1 cellular context compared by ENCODE assay signal in the genomic region with DNA sequence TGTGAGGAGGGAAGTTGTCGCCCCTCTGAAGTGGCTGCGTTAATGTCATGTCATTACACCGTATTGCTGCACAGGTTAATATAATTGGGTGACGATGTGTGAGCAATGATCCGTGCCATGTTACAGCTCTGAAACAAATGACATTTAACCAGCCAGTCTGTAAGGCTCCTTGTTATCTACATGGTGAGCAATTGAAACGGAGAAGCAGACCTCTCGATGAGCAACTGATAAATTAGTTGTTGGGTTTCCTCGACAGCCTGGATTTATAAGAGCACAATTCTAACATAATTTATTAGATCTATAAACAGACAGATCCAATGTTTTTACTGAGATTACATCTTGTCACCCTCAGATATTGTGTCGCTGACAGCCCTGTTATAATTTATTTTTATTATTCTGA.
TF ChIP-seq lines count a peak whose summit lies in the region.

No MANE protein-coding gene starts in this region.

TF ChIP-seq in HEK293, 187 proteins besides CTCF, POLR2A, EP300 and RAD21 (continued from another document):
- TF ChIP-seq ZBTB8A (tag by site-specific recombination; IDR thresholded peaks at IDR 0.05) (no peak; the same call in 1 of the 2 replicates), ZNF610 (tag by site-specific recombination; IDR thresholded peaks at IDR 0.05; ENCODE audit: borderline replicate concordance) (no peak), ZFP41 (tag by site-specific recombination; IDR thresholded peaks at IDR 0.05; ENCODE audit: borderline replicate concordance) (no peak), GLI4 (tag by site-specific recombination; IDR thresholded peaks at IDR 0.05) (no peak), ZNF24 (tag by site-specific recombination; IDR thresholded peaks at IDR 0.05) (no peak), ZNF549 (tag by site-specific recombination; IDR thresholded peaks at IDR 0.05) (no peak), ZBTB21 (tag by site-specific recombination; IDR thresholded peaks at IDR 0.05) (no peak), ZNF138 (tag by site-specific recombination; IDR thresholded peaks at IDR 0.05; ENCODE audit: borderline replicate concordance) (no peak), YY2 (tag by site-specific recombination; IDR thresholded peaks at IDR 0.05) (no peak), ZNF266 (tag by site-specific recombination; IDR thresholded peaks at IDR 0.05; ENCODE audit: low read depth) (no peak), ZXDB (tag by site-specific recombination; IDR thresholded peaks at IDR 0.05) (no peak), KLF1 (tag by site-specific recombination; IDR thresholded peaks at IDR 0.05) (no peak), REPIN1 (tag by site-specific recombination; IDR thresholded peaks at IDR 0.05; ENCODE audit: low read depth) (no peak), ZNF510 (tag by site-specific recombination; IDR thresholded peaks at IDR 0.05; ENCODE audit: insufficient replicate concordance) (no peak), ZSCAN16 (tag by site-specific recombination; IDR thresholded peaks at IDR 0.05) (no peak), ZEB2 (tag by site-specific recombination; IDR thresholded peaks at IDR 0.05) (0 out of 2 replicates have a peak, but pooled peaks have one; percentile 38)
- TF ChIP-seq, protein P1, sequence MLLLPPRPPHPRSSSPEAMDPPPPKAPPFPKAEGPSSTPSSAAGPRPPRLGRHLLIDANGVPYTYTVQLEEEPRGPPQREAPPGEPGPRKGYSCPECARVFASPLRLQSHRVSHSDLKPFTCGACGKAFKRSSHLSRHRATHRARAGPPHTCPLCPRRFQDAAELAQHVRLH (tag by site-specific recombination; IDR thresholded peaks at IDR 0.05): no peak
- TF ChIP-seq, protein P2, sequence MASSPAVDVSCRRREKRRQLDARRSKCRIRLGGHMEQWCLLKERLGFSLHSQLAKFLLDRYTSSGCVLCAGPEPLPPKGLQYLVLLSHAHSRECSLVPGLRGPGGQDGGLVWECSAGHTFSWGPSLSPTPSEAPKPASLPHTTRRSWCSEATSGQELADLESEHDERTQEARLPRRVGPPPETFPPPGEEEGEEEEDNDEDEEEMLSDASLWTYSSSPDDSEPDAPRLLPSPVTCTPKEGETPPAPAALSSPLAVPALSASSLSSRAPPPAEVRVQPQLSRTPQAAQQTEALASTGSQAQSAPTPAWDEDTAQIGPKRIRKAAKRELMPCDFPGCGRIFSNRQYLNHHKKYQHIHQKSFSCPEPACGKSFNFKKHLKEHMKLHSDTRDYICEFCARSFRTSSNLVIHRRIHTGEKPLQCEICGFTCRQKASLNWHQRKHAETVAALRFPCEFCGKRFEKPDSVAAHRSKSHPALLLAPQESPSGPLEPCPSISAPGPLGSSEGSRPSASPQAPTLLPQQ (tag by site-specific recombination; IDR thresholded peaks at IDR 0.05): no peak
- TF ChIP-seq, protein P3, sequence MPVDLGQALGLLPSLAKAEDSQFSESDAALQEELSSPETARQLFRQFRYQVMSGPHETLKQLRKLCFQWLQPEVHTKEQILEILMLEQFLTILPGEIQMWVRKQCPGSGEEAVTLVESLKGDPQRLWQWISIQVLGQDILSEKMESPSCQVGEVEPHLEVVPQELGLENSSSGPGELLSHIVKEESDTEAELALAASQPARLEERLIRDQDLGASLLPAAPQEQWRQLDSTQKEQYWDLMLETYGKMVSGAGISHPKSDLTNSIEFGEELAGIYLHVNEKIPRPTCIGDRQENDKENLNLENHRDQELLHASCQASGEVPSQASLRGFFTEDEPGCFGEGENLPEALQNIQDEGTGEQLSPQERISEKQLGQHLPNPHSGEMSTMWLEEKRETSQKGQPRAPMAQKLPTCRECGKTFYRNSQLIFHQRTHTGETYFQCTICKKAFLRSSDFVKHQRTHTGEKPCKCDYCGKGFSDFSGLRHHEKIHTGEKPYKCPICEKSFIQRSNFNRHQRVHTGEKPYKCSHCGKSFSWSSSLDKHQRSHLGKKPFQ (tag by site-specific recombination; IDR thresholded peaks at IDR 0.05): 0 out of 2 replicates have a peak, but pooled peaks have one; percentile 13
- TF ChIP-seq, protein P4, sequence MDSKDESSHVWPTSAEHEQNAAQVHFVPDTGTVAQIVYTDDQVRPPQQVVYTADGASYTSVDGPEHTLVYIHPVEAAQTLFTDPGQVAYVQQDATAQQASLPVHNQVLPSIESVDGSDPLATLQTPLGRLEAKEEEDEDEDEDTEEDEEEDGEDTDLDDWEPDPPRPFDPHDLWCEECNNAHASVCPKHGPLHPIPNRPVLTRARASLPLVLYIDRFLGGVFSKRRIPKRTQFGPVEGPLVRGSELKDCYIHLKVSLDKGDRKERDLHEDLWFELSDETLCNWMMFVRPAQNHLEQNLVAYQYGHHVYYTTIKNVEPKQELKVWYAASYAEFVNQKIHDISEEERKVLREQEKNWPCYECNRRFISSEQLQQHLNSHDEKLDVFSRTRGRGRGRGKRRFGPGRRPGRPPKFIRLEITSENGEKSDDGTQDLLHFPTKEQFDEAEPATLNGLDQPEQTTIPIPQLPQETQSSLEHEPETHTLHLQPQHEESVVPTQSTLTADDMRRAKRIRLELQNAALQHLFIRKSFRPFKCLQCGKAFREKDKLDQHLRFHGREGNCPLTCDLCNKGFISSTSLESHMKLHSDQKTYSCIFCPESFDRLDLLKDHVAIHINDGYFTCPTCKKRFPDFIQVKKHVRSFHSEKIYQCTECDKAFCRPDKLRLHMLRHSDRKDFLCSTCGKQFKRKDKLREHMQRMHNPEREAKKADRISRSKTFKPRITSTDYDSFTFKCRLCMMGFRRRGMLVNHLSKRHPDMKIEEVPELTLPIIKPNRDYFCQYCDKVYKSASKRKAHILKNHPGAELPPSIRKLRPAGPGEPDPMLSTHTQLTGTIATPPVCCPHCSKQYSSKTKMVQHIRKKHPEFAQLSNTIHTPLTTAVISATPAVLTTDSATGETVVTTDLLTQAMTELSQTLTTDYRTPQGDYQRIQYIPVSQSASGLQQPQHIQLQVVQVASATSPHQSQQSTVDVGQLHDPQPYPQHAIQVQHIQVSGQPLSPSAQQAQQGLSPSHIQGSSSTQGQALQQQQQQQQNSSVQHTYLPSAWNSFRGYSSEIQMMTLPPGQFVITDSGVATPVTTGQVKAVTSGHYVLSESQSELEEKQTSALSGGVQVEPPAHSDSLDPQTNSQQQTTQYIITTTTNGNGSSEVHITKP (tag by site-specific recombination; IDR thresholded peaks at IDR 0.05): no peak
- TF ChIP-seq, protein P5, sequence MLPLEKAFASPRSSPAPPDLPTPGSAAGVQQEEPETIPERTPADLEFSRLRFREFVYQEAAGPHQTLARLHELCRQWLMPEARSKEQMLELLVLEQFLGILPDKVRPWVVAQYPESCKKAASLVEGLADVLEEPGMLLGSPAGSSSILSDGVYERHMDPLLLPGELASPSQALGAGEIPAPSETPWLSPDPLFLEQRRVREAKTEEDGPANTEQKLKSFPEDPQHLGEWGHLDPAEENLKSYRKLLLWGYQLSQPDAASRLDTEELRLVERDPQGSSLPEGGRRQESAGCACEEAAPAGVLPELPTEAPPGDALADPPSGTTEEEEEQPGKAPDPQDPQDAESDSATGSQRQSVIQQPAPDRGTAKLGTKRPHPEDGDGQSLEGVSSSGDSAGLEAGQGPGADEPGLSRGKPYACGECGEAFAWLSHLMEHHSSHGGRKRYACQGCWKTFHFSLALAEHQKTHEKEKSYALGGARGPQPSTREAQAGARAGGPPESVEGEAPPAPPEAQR (tag by site-specific recombination; IDR thresholded peaks at IDR 0.05): no peak
- TF ChIP-seq, protein P6, sequence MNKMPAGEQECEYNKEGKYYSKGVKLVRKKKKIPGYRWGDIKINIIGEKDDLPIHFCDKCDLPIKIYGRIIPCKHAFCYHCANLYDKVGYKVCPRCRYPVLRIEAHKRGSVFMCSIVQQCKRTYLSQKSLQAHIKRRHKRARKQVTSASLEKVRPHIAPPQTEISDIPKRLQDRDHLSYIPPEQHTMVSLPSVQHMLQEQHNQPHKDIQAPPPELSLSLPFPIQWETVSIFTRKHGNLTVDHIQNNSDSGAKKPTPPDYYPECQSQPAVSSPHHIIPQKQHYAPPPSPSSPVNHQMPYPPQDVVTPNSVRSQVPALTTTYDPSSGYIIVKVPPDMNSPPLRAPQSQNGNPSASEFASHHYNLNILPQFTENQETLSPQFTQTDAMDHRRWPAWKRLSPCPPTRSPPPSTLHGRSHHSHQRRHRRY (tag by site-specific recombination; IDR thresholded peaks at IDR 0.05): no peak
- TF ChIP-seq, protein P7, sequence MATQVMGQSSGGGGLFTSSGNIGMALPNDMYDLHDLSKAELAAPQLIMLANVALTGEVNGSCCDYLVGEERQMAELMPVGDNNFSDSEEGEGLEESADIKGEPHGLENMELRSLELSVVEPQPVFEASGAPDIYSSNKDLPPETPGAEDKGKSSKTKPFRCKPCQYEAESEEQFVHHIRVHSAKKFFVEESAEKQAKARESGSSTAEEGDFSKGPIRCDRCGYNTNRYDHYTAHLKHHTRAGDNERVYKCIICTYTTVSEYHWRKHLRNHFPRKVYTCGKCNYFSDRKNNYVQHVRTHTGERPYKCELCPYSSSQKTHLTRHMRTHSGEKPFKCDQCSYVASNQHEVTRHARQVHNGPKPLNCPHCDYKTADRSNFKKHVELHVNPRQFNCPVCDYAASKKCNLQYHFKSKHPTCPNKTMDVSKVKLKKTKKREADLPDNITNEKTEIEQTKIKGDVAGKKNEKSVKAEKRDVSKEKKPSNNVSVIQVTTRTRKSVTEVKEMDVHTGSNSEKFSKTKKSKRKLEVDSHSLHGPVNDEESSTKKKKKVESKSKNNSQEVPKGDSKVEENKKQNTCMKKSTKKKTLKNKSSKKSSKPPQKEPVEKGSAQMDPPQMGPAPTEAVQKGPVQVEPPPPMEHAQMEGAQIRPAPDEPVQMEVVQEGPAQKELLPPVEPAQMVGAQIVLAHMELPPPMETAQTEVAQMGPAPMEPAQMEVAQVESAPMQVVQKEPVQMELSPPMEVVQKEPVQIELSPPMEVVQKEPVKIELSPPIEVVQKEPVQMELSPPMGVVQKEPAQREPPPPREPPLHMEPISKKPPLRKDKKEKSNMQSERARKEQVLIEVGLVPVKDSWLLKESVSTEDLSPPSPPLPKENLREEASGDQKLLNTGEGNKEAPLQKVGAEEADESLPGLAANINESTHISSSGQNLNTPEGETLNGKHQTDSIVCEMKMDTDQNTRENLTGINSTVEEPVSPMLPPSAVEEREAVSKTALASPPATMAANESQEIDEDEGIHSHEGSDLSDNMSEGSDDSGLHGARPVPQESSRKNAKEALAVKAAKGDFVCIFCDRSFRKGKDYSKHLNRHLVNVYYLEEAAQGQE (tag by site-specific recombination; IDR thresholded peaks at IDR 0.05): no peak
- TF ChIP-seq, protein P8, sequence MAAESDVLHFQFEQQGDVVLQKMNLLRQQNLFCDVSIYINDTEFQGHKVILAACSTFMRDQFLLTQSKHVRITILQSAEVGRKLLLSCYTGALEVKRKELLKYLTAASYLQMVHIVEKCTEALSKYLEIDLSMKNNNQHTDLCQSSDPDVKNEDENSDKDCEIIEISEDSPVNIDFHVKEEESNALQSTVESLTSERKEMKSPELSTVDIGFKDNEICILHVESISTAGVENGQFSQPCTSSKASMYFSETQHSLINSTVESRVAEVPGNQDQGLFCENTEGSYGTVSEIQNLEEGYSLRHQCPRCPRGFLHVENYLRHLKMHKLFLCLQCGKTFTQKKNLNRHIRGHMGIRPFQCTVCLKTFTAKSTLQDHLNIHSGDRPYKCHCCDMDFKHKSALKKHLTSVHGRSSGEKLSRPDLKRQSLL (tag by site-specific recombination; IDR thresholded peaks at IDR 0.05): no peak
